Comparison of ENCODE assay signal across 1 cellular context in genomic region chr1:93750946-93751345, GRCh38.
TF ChIP-seq lines count a peak whose summit lies in the region.

No MANE protein-coding gene starts in this region.

TF ChIP-seq in IMR-90, 13 proteins besides CTCF, POLR2A, EP300 and RAD21:
- TF ChIP-seq SMC3 (IDR thresholded peaks at IDR 0.05; ENCODE audit: low read depth, low read length) (no peak), RCOR1 (IDR thresholded peaks at IDR 0.05; ENCODE audit: insufficient replicate concordance, low read length) (no peak)
